In genomic region chr10:102150970-102151773, GRCh38 we compare ENCODE assay signal across 8 cellular contexts. TPM values are rescaled to one million over a fixed set of nuclear protein-coding genes. Genes with fewer than 3 reads are reported as not detected.
A peak's percentile ranks its signal among the peaks of the same experiment; 100 is the strongest.
DNase-seq lines count a peak whose midpoint lies in the region; ATAC-seq and TF ChIP-seq lines count a peak whose summit lies in the region.

No MANE protein-coding gene starts in this region.

- peaks cover 8 to 11% of the 10 kb centered on the region in 2 experiments for H3K4me1 ChIP-seq in trophoblast cell (ENCODE audit: control insufficient read depth in 1 of 2, insufficient read depth in 2 of 2, low read length in 2 of 2)

- H2BK12ac ChIP-seq in trophoblast cell (ENCODE audit: low read length): no peak overlapping the region

- peak overlapping the region; percentile 70 for H3K4me2 ChIP-seq in trophoblast cell (ENCODE audit: low read length)

- peak overlapping the region; percentile 40 for H4K8ac ChIP-seq in trophoblast cell (ENCODE audit: low read depth, low read length)

- H3K23ac ChIP-seq in trophoblast cell (ENCODE audit: low read length): no peak overlapping the region

- H2BK5ac ChIP-seq in trophoblast cell (ENCODE audit: low read depth, low read length, poor library complexity): peak overlapping the region; percentile 7

- peak overlapping the region; percentile 56 for H4K91ac ChIP-seq in trophoblast cell (ENCODE audit: low read depth, low read length)

- H3K4ac ChIP-seq in trophoblast cell (ENCODE audit: low read depth, low read length): no peak overlapping the region

- H3K27me3 ChIP-seq in trophoblast cell (ENCODE audit: insufficient read depth, low read length): no peaks in the 10 kb centered on the region

- peak overlapping the region; percentile 4 for H3K14ac ChIP-seq in trophoblast cell (ENCODE audit: low read length)

- H3K4me3 ChIP-seq in GM12864 (ENCODE audit: low read depth, low read length): peak overlapping the region; percentile 42; the same call in 1 of the 2 replicates
- H3K4me3 ChIP-seq in epithelial cell of proximal tubule (ENCODE audit: low read depth, low read length): peak overlapping the region; percentile 94
- no peak overlapping the region for H3K4me3 ChIP-seq in trophoblast cell (ENCODE audit: low read depth, low read length)

- no peak overlapping the region for H2AK5ac ChIP-seq in trophoblast cell (ENCODE audit: low read length)

- TF ChIP-seq CTCF in GM12864 (IDR thresholded peaks at IDR 0.05; ENCODE audit: low read depth, low read length, missing control alignments) (no peak), epithelial cell of proximal tubule (conservative IDR thresholded peaks at IDR 0.05; ENCODE audit: low read depth, low read length) (no peak)

- H3K27ac ChIP-seq in trophoblast cell (ENCODE audit: low read depth, low read length): peak overlapping the region; percentile 82

- H3K18ac ChIP-seq in trophoblast cell (ENCODE audit: low read length): no peak overlapping the region

- no peak overlapping the region for H2BK120ac ChIP-seq in trophoblast cell (ENCODE audit: insufficient read depth, low read length, poor library complexity)

- no CpG with 5 or more reads among the region's 3 CpGs for WGBS in trophoblast cell (ENCODE audit: extremely low coverage, insufficient coverage, insufficient read length)

- no peaks in the 10 kb centered on the region for H3K9me3 ChIP-seq in trophoblast cell (ENCODE audit: insufficient read depth, low read depth, low read length)

- H2AFZ ChIP-seq in trophoblast cell (ENCODE audit: insufficient read depth, low read length, poor library complexity): no peak overlapping the region

- DNase-seq in GM12864 (ENCODE audit: low read depth): no peak
- DNase-seq in RPMI7951 (ENCODE audit: low read depth): peak; percentile 52
- peak; percentile 73 for DNase-seq in epithelial cell of proximal tubule (ENCODE audit: low read depth)
- DNase-seq in trophoblast cell: peak; percentile 47 to 84
- no peak for DNase-seq in NOMO-1 (lab: John Stamatoyannopoulos, UW; ENCODE audit: unreplicated experiment in 2 of 2)
- no peak for DNase-seq in AML-193 (lab: John Stamatoyannopoulos, UW)

- ATAC-seq in HG02973 (IDR thresholded peaks at IDR 0.05; ENCODE audit: unreplicated experiment) (no peak), HG02840 (IDR thresholded peaks at IDR 0.05; ENCODE audit: low FRiP score, unreplicated experiment) (no peak)

- H3K79me2 ChIP-seq in trophoblast cell (ENCODE audit: control insufficient read depth, insufficient read depth, low read length, poor library complexity): peaks cover 10% of the 10 kb centered on the region

- peaks cover 5% of the 10 kb centered on the region for H3K79me1 ChIP-seq in trophoblast cell (ENCODE audit: low read length)

- peak overlapping the region; percentile 20 for H3K9ac ChIP-seq in trophoblast cell (ENCODE audit: low read length)

- H3K36me3 ChIP-seq in trophoblast cell (ENCODE audit: control insufficient read depth in 1 of 2, insufficient read depth in 2 of 2, low read length in 2 of 2): peaks cover 32 to 47% of the 10 kb centered on the region in 2 experiments

- peak overlapping the region; percentile 9 for H4K12ac ChIP-seq in trophoblast cell (ENCODE audit: low read depth, low read length)

RNA-seq across cellular contexts. Expression of gene NOLC1, which starts 1.0 kb away (rescaled TPM):
- 31.2 and 41.1 TPM in 2 replicates for total RNA-seq in RPMI7951 (2014; rRNA removed; shearing (Covaris generic))
- 100 and 130 TPM in 2 replicates for total RNA-seq in epithelial cell of proximal tubule
- polyA plus RNA-seq in trophoblast cell (2013): 106 and 114 TPM in 2 replicates

RNA-seq across cellular contexts. Expression of gene PPRC1, which starts 18.3 kb away (rescaled TPM):
- total RNA-seq in RPMI7951 (2014; rRNA removed; shearing (Covaris generic)): 10.6 and 14.7 TPM in 2 replicates
- total RNA-seq in epithelial cell of proximal tubule: 21.4 and 35.5 TPM in 2 replicates
- 41.1 and 41.5 TPM in 2 replicates for polyA plus RNA-seq in trophoblast cell (2013)

RNA-seq across cellular contexts. Expression of gene LDB1, which starts 31.0 kb away (rescaled TPM):
- 17.2 and 19.6 TPM in 2 replicates for total RNA-seq in RPMI7951 (2014; rRNA removed; shearing (Covaris generic))
- total RNA-seq in epithelial cell of proximal tubule: 24.5 and 29.5 TPM in 2 replicates
- 69.8 and 70.9 TPM in 2 replicates for polyA plus RNA-seq in trophoblast cell (2013)

Comparison
In these comparisons a context has a peak if more than half of its experiments do, and no peak if none do; other contexts are left out.
1. DNase-seq: peak in RPMI7951 (single experiment), epithelial cell of proximal tubule (single experiment) and trophoblast cell (2 of 2); none in GM12864 (single experiment), NOMO-1 (0 of 2) and AML-193 (0 of 2).